ENCODE assay signal across 1 cellular context in genomic region chr19:2083174-2083854, GRCh38.
TF ChIP-seq lines count a peak whose summit lies in the region.

No MANE protein-coding gene starts in this region.

TF ChIP-seq in GM23338, 12 proteins besides CTCF, POLR2A, EP300 and RAD21 (continued from another document):
- TF ChIP-seq EZH2phosphoT487 (IDR thresholded peaks at IDR 0.05; ENCODE audit: unreplicated experiment) (no peak), ZNF114 (CRISPR knock-in tag; IDR thresholded peaks at IDR 0.05) (no peak), ZNF331 (CRISPR knock-in tag; IDR thresholded peaks at IDR 0.05; ENCODE audit: low read depth) (no peak), NANOG (IDR thresholded peaks at IDR 0.05; ENCODE audit: borderline replicate concordance) (no peak)
- TF ChIP-seq, protein P1, sequence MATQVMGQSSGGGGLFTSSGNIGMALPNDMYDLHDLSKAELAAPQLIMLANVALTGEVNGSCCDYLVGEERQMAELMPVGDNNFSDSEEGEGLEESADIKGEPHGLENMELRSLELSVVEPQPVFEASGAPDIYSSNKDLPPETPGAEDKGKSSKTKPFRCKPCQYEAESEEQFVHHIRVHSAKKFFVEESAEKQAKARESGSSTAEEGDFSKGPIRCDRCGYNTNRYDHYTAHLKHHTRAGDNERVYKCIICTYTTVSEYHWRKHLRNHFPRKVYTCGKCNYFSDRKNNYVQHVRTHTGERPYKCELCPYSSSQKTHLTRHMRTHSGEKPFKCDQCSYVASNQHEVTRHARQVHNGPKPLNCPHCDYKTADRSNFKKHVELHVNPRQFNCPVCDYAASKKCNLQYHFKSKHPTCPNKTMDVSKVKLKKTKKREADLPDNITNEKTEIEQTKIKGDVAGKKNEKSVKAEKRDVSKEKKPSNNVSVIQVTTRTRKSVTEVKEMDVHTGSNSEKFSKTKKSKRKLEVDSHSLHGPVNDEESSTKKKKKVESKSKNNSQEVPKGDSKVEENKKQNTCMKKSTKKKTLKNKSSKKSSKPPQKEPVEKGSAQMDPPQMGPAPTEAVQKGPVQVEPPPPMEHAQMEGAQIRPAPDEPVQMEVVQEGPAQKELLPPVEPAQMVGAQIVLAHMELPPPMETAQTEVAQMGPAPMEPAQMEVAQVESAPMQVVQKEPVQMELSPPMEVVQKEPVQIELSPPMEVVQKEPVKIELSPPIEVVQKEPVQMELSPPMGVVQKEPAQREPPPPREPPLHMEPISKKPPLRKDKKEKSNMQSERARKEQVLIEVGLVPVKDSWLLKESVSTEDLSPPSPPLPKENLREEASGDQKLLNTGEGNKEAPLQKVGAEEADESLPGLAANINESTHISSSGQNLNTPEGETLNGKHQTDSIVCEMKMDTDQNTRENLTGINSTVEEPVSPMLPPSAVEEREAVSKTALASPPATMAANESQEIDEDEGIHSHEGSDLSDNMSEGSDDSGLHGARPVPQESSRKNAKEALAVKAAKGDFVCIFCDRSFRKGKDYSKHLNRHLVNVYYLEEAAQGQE (IDR thresholded peaks at IDR 0.05; ENCODE audit: unreplicated experiment) = no peak
